In the genomic region with DNA sequence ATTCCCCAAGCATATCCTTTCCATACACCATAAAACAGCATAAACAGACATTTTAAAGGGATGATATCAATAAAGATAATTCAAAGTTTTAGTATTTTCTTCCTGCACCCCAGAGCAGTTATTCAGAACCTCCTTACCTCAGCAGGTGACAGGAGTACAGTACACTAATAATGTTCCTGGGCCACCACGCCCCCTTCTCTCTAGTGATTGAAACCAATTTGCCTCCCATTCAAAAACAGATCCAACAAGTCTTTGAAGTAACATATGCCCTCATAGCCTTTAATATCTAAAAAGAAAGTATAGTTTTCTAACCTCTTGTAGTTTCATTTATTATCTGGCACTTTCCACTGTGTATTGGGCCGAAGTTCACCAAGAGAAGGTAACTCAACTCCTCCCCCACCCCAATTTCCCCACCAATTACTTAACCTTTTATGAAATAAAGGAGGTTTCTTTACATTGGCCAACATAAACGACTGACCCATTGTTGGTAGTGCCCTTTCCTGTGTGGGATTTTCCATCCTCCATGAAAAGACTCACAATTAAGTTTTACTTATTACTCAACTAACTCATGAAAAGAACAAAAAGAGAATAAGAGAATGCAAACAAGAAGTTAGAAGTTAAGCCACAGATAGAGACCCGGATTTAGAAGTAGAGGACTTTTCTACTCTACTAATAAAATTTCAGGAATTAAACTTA, we compare ENCODE assay signal across 16 cellular contexts. TPM values are rescaled to one million over a fixed set of nuclear protein-coding genes. Genes with fewer than 3 reads are reported as not detected.
DNase-seq lines count a peak whose midpoint lies in the region; ATAC-seq and TF ChIP-seq lines count a peak whose summit lies in the region.
"Had no signal": no experiment of that assay in that cellular context is flagged by ENCODE, and none has a peak within 500 bp of the region (broad histone marks: within the 10 kb centered on the region; RNA-seq: fewer than 3 reads in every experiment).

No MANE protein-coding gene starts in this region.

- H3K4me3 Mint-ChIP-seq in activated T-cell treated with anti-CD3 and anti-CD28 coated beads, Interleukin-2, amount 50 U/mL, for 72 hours = no peak overlapping the region
- H3K4me3 Mint-ChIP-seq in activated T-helper 17 cell treated with anti-CD3 and anti-CD28 coated beads, Interleukin-2, amount 50 U/mL, for 72 hours = no peak overlapping the region
- peak overlapping the region; percentile 18 for H3K4me3 Mint-ChIP-seq in stimulated activated naive CD8-positive, alpha-beta T cell treated with anti-CD3 and anti-CD28 coated beads, Interleukin-15, Interleukin-2, amounts not matched to agents 100 ng/mL and 50 ng/mL, for 24 hours
- H3K4me3 Mint-ChIP-seq: CD4-positive, CD25-positive, alpha-beta regulatory T cell had no signal

- H3K27me3 Mint-ChIP-seq in activated T-cell treated with anti-CD3 and anti-CD28 coated beads, Interleukin-2, amount 50 U/mL, for 72 hours (ENCODE audit: low read depth) = no peaks in the 10 kb centered on the region
- H3K27me3 Mint-ChIP-seq in activated T-helper 17 cell treated with anti-CD3 and anti-CD28 coated beads, Interleukin-2, amount 50 U/mL, for 72 hours = peaks cover 7% of the 10 kb centered on the region
- H3K27me3 Mint-ChIP-seq in stimulated activated naive CD8-positive, alpha-beta T cell treated with anti-CD3 and anti-CD28 coated beads, Interleukin-15, Interleukin-2, amounts not matched to agents 100 ng/mL and 50 ng/mL, for 24 hours = no peaks in the 10 kb centered on the region

- DNase-seq in activated T-cell treated with anti-CD3 and anti-CD28 coated beads, Interleukin-2, amount 50 U/mL, for 72 hours = peak in 1 of 2 donors; percentile 8
- no peak for DNase-seq in activated T-cell treated with anti-CD3 and anti-CD28 coated beads, Interleukin-2, amount 50 U/mL, for 48 hours
- DNase-seq in HL-60 (ENCODE audit: low read depth in 1 of 2, low spot score in 1 of 2) (no peak), activated gamma-delta T cell treated with Interleukin-2 at 50 U/mL for 16 hours (no peak), H4 (ENCODE audit: low spot score) (no peak)
- DNase-seq: BE2C; CD4-positive, CD25-positive, alpha-beta regulatory T cell; DMS79; Kasumi-1; NCI-H1417; NCI-H187; NCI-H446 treated with DMSO at 0.1 percent for 48 hours had no signal

- peaks cover 7 to 10% of the 10 kb centered on the region in 2 donors for H3K36me3 Mint-ChIP-seq in activated T-cell treated with anti-CD3 and anti-CD28 coated beads, Interleukin-2, amount 50 U/mL, for 72 hours (ENCODE audit: insufficient read depth in 2 of 2)
- no peaks in the 10 kb centered on the region for H3K36me3 Mint-ChIP-seq in activated T-helper 17 cell treated with anti-CD3 and anti-CD28 coated beads, Interleukin-2, amount 50 U/mL, for 72 hours (ENCODE audit: low read depth)
- peaks cover 5% of the 10 kb centered on the region for H3K36me3 Mint-ChIP-seq in stimulated activated naive CD8-positive, alpha-beta T cell treated with anti-CD3 and anti-CD28 coated beads, Interleukin-15, Interleukin-2, amounts not matched to agents 100 ng/mL and 50 ng/mL, for 24 hours (ENCODE audit: low read depth)

- peak overlapping the region; percentile 97 for H3K27ac ChIP-seq in HL-60 (replicated peaks)
- H3K27ac ChIP-seq: SJSA1 had no signal

- peaks cover 2 to 9% of the 10 kb centered on the region in 2 donors for H3K9me3 Mint-ChIP-seq in activated T-cell treated with anti-CD3 and anti-CD28 coated beads, Interleukin-2, amount 50 U/mL, for 72 hours
- peaks cover 5% of the 10 kb centered on the region for H3K9me3 Mint-ChIP-seq in activated T-helper 17 cell treated with anti-CD3 and anti-CD28 coated beads, Interleukin-2, amount 50 U/mL, for 72 hours
- H3K9me3 Mint-ChIP-seq in stimulated activated naive CD8-positive, alpha-beta T cell treated with anti-CD3 and anti-CD28 coated beads, Interleukin-15, Interleukin-2, amounts not matched to agents 100 ng/mL and 50 ng/mL, for 24 hours = peaks cover 5% of the 10 kb centered on the region

- H3K4me3 ChIP-seq in HL-60 (replicated peaks; ENCODE audit: insufficient read depth, low read length) = peak overlapping the region; percentile 15; the same call in 1 of the 2 replicates
- H3K4me3 ChIP-seq: SJSA1 had no signal

- peak; percentile 66 to 80 for ATAC-seq in activated T-cell treated with anti-CD3 and anti-CD28 coated beads, Interleukin-2, amount 50 U/mL, for 72 hours (replicated peaks in 1 of 2)
- peak; percentile 68 for ATAC-seq in activated T-helper 17 cell treated with anti-CD3 and anti-CD28 coated beads, Interleukin-2, amount 50 U/mL, for 72 hours (replicated peaks)

- TF ChIP-seq CTCF in HL-60 (IDR thresholded peaks at IDR 0.05; ENCODE audit: insufficient read depth, low read length) = no peak

- no peaks in the 10 kb centered on the region for H3K27me3 ChIP-seq in HL-60 (ENCODE audit: insufficient read depth, poor library complexity, severe bottlenecking)
- H3K27me3 ChIP-seq: BE2C, SJSA1 had no signal

- peaks cover 19% of the 10 kb centered on the region for H3K4me1 Mint-ChIP-seq in activated T-cell treated with anti-CD3 and anti-CD28 coated beads, Interleukin-2, amount 50 U/mL, for 72 hours (ENCODE audit: low read depth)
- peaks cover 7% of the 10 kb centered on the region for H3K4me1 Mint-ChIP-seq in activated T-helper 17 cell treated with anti-CD3 and anti-CD28 coated beads, Interleukin-2, amount 50 U/mL, for 72 hours
- peaks cover 37% of the 10 kb centered on the region for H3K4me1 Mint-ChIP-seq in stimulated activated naive CD8-positive, alpha-beta T cell treated with anti-CD3 and anti-CD28 coated beads, Interleukin-15, Interleukin-2, amounts not matched to agents 100 ng/mL and 50 ng/mL, for 24 hours (ENCODE audit: low read depth)
- H3K4me1 Mint-ChIP-seq: CD4-positive, CD25-positive, alpha-beta regulatory T cell had no signal

- H3K27ac Mint-ChIP-seq in activated T-cell treated with anti-CD3 and anti-CD28 coated beads, Interleukin-2, amount 50 U/mL, for 72 hours = no peak overlapping the region
- H3K27ac Mint-ChIP-seq in activated T-helper 17 cell treated with anti-CD3 and anti-CD28 coated beads, Interleukin-2, amount 50 U/mL, for 72 hours = peak overlapping the region; percentile 24
- H3K27ac Mint-ChIP-seq in stimulated activated naive CD8-positive, alpha-beta T cell treated with anti-CD3 and anti-CD28 coated beads, Interleukin-15, Interleukin-2, amounts not matched to agents 100 ng/mL and 50 ng/mL, for 24 hours = peak overlapping the region; percentile 70
- H3K27ac Mint-ChIP-seq: CD4-positive, CD25-positive, alpha-beta regulatory T cell had no signal

RNA-seq across cellular contexts. Expression of gene ATP8B4, which starts 5.0 kb away (rescaled TPM):
- total RNA-seq in activated T-cell treated with anti-CD3 and anti-CD28 coated beads, Interleukin-2, amount 50 U/mL, for 72 hours = 10 to 100 TPM; 14.0 to 21.3 TPM
- total RNA-seq in activated T-helper 17 cell treated with anti-CD3 and anti-CD28 coated beads, Interleukin-2, amount 50 U/mL, for 72 hours = 10 to 100 TPM; 20.0 to 26.1 TPM
- total RNA-seq in H4 (2014; rRNA removed; shearing (Covaris generic)) = 0.04 and 0.41 TPM in 2 replicates
- total RNA-seq: MCF 10A had no signal

RNA-seq across cellular contexts. Expression of gene SLC27A2, which starts 58.0 kb away (rescaled TPM):
- 10 to 100 TPM; 27.6 to 33.5 TPM for total RNA-seq in activated T-cell treated with anti-CD3 and anti-CD28 coated beads, Interleukin-2, amount 50 U/mL, for 72 hours
- 10 to 100 TPM; 15.9 to 41.7 TPM for total RNA-seq in activated T-helper 17 cell treated with anti-CD3 and anti-CD28 coated beads, Interleukin-2, amount 50 U/mL, for 72 hours
- not detected in 2 replicates for total RNA-seq in H4 (2014; rRNA removed; shearing (Covaris generic))

Comparison
In these comparisons a context has a peak if more than half of its experiments do, and no peak if none do; other contexts are left out.
1. RNA of gene ATP8B4, which starts 5.0 kb away (total RNA-seq): 20.0 to 26.1 TPM in activated T-helper 17 cell treated with anti-CD3 and anti-CD28 coated beads, Interleukin-2, amount 50 U/mL, for 72 hours and 14.0 to 21.3 TPM in activated T-cell treated with anti-CD3 and anti-CD28 coated beads, Interleukin-2, amount 50 U/mL, for 72 hours; 0.04 to 0.41 TPM in H4; every median in the first group is over 10 times any median in the second.
2. RNA of gene SLC27A2, which starts 58.0 kb away (total RNA-seq): 15.9 to 41.7 TPM in activated T-helper 17 cell treated with anti-CD3 and anti-CD28 coated beads, Interleukin-2, amount 50 U/mL, for 72 hours and 27.6 to 33.5 TPM in activated T-cell treated with anti-CD3 and anti-CD28 coated beads, Interleukin-2, amount 50 U/mL, for 72 hours; not detected in H4; every median in the first group is over 10 times any median in the second.